Comparison of ENCODE assay signal across 24 cellular contexts in the genomic region with DNA sequence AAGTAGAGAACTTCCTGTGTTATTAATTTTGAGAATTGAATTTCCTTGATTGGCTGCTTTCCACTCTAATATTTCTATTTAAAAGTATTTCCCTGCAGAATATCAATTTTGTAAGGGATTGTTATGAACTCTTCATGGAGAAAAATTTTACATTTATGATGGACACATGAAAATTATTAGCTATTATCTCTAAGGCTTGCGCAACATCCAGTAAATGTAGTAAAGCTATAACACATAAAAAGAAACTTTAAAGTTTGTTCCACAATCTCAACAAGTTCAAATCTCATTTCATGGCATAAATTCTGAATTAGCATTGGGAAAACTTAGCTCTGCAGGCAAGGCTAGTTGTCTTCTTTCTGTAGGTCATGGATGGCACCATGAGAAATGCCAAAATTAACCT. TPM values are rescaled to one million over a fixed set of nuclear protein-coding genes. Genes with fewer than 3 reads are reported as not detected.
A peak's percentile ranks its signal among the peaks of the same experiment; 100 is the strongest.
DNase-seq lines count a peak whose midpoint lies in the region; ATAC-seq, FAIRE-seq and TF ChIP-seq lines count a peak whose summit lies in the region.
"Had no signal": no experiment of that assay in that cellular context is flagged by ENCODE, and none has a peak within 500 bp of the region (broad histone marks: within the 10 kb centered on the region; RNA-seq: fewer than 3 reads in every experiment).

No MANE protein-coding gene starts in this region.

- CTCF ChIA-PET in HepG2 (lab: Yijun Ruan, JAX; ENCODE audit: low intra/inter-chr PET ratio, low total read pairs): no interaction called here

- H2AFZ ChIP-seq in HepG2 (ENCODE audit: low read length): no peak overlapping the region

- no peaks in the 10 kb centered on the region for H3K36me3 Mint-ChIP-seq in neural crest cell (ENCODE audit: low read depth)
- H3K36me3 Mint-ChIP-seq: CD14-positive monocyte; CD4-positive, alpha-beta memory T cell; CD4-positive, CD25-positive, alpha-beta regulatory T cell had no signal

- H3K9me3 Mint-ChIP-seq in neural crest cell: no peaks in the 10 kb centered on the region
- H3K9me3 Mint-ChIP-seq: CD4-positive, alpha-beta memory T cell; CD4-positive, CD25-positive, alpha-beta regulatory T cell; CD8-positive, alpha-beta memory T cell had no signal

- no peak for TF ChIP-seq RAD21 in HepG2 (CRISPR knock-in tag; IDR thresholded peaks at IDR 0.05)

- H3K79me2 ChIP-seq in HepG2 (ENCODE audit: insufficient read depth, low read length): peaks cover 15% of the 10 kb centered on the region

- H3K4me3 Mint-ChIP-seq in neural crest cell: peak overlapping the region; percentile 21
- H3K4me3 Mint-ChIP-seq: CD4-positive, CD25-positive, alpha-beta regulatory T cell; CD8-positive, alpha-beta memory T cell had no signal

- H3K4me3 ChIP-seq in HepG2 (replicated peaks in 1 of 3; ENCODE audit: insufficient read depth in 1 of 3, low read depth in 2 of 3, low read length in 3 of 3) (no peak overlapping the region), right lobe of liver (no peak overlapping the region), SK-N-MC (peak overlapping the region; percentile 59), suprapubic skin (no peak overlapping the region)
- H3K4me3 ChIP-seq: BLaER1 had no signal

- H3K4me1 Mint-ChIP-seq in neural crest cell: peaks cover 12% of the 10 kb centered on the region

- H4K20me1 ChIP-seq in HepG2 (ENCODE audit: insufficient read depth, low read length): no peaks in the 10 kb centered on the region
- H4K20me1 ChIP-seq: BLaER1 had no signal

- H3K9me3 ChIP-seq in HepG2 (ENCODE audit: low read length) (no peaks in the 10 kb centered on the region), right lobe of liver (no peaks in the 10 kb centered on the region), SK-N-MC (ENCODE audit: low read depth, low read length) (no peaks in the 10 kb centered on the region), suprapubic skin (no peaks in the 10 kb centered on the region)
- H3K9me3 ChIP-seq: BE2C, BLaER1 had no signal

- no peak overlapping the region for H3K4me2 ChIP-seq in HepG2 (ENCODE audit: low read depth, low read length)
- H3K4me2 ChIP-seq: BLaER1 had no signal

- TF ChIP-seq CTCF in HepG2 (CRISPR knock-in tag; IDR thresholded peaks at IDR 0.05) (no peak), right lobe of liver (IDR thresholded peaks at IDR 0.05) (no peak), neural crest cell (conservative IDR thresholded peaks at IDR 0.05) (no peak), suprapubic skin (IDR thresholded peaks at IDR 0.05) (no peak)

- in situ Hi-C loops in HepG2 (cut with HindIII; ENCODE audit: extremely low pct_ligation_motif_present, low pct_unique_long_range_greater_than_20kb): no loop called here

- H3K27ac ChIP-seq in HepG2 (ENCODE audit: extremely low read length, insufficient read depth, low read length) (no peak overlapping the region), right lobe of liver (no peak overlapping the region), SK-N-MC (peak overlapping the region; percentile 62; the same call in 1 of the 2 replicates), suprapubic skin (peak overlapping the region; percentile 54)
- H3K27ac ChIP-seq: 22Rv1, BLaER1 had no signal

- TF ChIP-seq POLR2A in HepG2 (IDR thresholded peaks at IDR 0.05; ENCODE audit: insufficient read depth in 1 of 2, low read depth in 2 of 2, low read length in 2 of 2) (no peak), right lobe of liver (IDR thresholded peaks at IDR 0.05) (no peak), suprapubic skin (IDR thresholded peaks at IDR 0.05) (no peak)

- no peaks in the 10 kb centered on the region; a peak in 1 of 5 replicates for H3K27me3 ChIP-seq in HepG2 (ENCODE audit: control insufficient read depth in 1 of 2, insufficient read depth in 2 of 2, low read length in 2 of 2)
- no peaks in the 10 kb centered on the region for H3K27me3 ChIP-seq in right lobe of liver
- H3K27me3 ChIP-seq in suprapubic skin: no peaks in the 10 kb centered on the region
- H3K27me3 ChIP-seq: BE2C, BLaER1 had no signal

- ATAC-seq in HepG2: no peak
- no peak for ATAC-seq in right lobe of liver

- 78% methylated on average over 1 of the region's 1 CpG for WGBS in HepG2 (ENCODE audit: low lambda C conversion rate)
- WGBS in right lobe of liver (ENCODE audit: insufficient coverage, low coverage, low lambda C conversion rate, missing lambda C conversion rate): 0% methylated on average over 1 of the region's 1 CpG
- WGBS in suprapubic skin: 48% methylated on average over 1 of the region's 1 CpG

- H3K36me3 ChIP-seq in HepG2 (replicated peaks in 1 of 2; ENCODE audit: control insufficient read depth in 1 of 2, insufficient read depth in 2 of 2, low read length in 2 of 2) (no peaks in the 10 kb centered on the region), right lobe of liver (no peaks in the 10 kb centered on the region), SK-N-MC (ENCODE audit: insufficient read depth, low read length) (no peaks in the 10 kb centered on the region), suprapubic skin (no peaks in the 10 kb centered on the region)
- H3K36me3 ChIP-seq: BLaER1 had no signal

- intact Hi-C loops in HepG2 (cut with micrococcal nuclease; ENCODE audit: unreplicated experiment): loop anchor here (2.0 kb wide), 1 partner anchor 14 kb away; no protein-coding TSS in a partner anchor
- intact Hi-C loops in right lobe of liver (cut with DNase I): no loop called here

- TF ChIP-seq EP300 in HepG2 (IDR thresholded peaks at IDR 0.05; ENCODE audit: low read depth in 2 of 2, low read length in 2 of 2): no peak
- TF ChIP-seq EP300 in HepG2 (CRISPR knock-in tag; IDR thresholded peaks at IDR 0.05; ENCODE audit: borderline replicate concordance): no peak
- TF ChIP-seq EP300 in suprapubic skin (IDR thresholded peaks at IDR 0.05): no peak

- H3K9ac ChIP-seq in HepG2 (ENCODE audit: insufficient read depth, low read depth, low read length) (no peak overlapping the region), SK-N-MC (ENCODE audit: insufficient read length) (peak overlapping the region; percentile 32)
- H3K9ac ChIP-seq: BLaER1 had no signal

- no peaks in the 10 kb centered on the region for H3K27me3 Mint-ChIP-seq in neural crest cell (ENCODE audit: low read depth)
- H3K27me3 Mint-ChIP-seq: CD4-positive, alpha-beta memory T cell; CD8-positive, alpha-beta memory T cell had no signal

- no TSS peak for BruUV-seq in HepG2 (replicated peaks; lab: Mats Ljungman, UMichigan)

- FAIRE-seq in HepG2 (lab: Jason Lieb, UNC): no peak
- FAIRE-seq: G401.6, GM12891, GM19239 had no signal

- H3K27ac Mint-ChIP-seq in neural crest cell (ENCODE audit: unreplicated experiment): no peak overlapping the region
- H3K27ac Mint-ChIP-seq: CD14-positive monocyte; CD4-positive, alpha-beta memory T cell; CD4-positive, CD25-positive, alpha-beta regulatory T cell; CD8-positive, alpha-beta memory T cell had no signal

- H3K4me1 ChIP-seq in HepG2 (ENCODE audit: insufficient read depth, low read length): peaks cover 41% of the 10 kb centered on the region
- peaks cover 0 to 3% (median 0%) of the 10 kb centered on the region in 4 donors for H3K4me1 ChIP-seq in right lobe of liver
- peaks cover 15% of the 10 kb centered on the region for H3K4me1 ChIP-seq in suprapubic skin

- POLR2A ChIA-PET in HepG2 (lab: Yijun Ruan, JAX): interaction anchor here (2.8 to 3.7 kb wide), 2 partner anchors 23 to 28 kb away, joined by 8 to 18 read pairs; no protein-coding TSS in a partner anchor

- DNase-seq in HepG2 (ENCODE audit: low spot score): no peak
- DNase-seq in right lobe of liver: no peak
- DNase-seq in SK-N-MC (ENCODE audit: low read depth, low spot score): no peak
- no peak for DNase-seq in neural crest cell (ENCODE audit: low read depth, low spot score)
- DNase-seq in suprapubic skin (ENCODE audit: low spot score in 2 of 2): no peak
- no peak for DNase-seq in SIG-M5 (lab: John Stamatoyannopoulos, UW)
- DNase-seq in activated effector memory CD4-positive, alpha-beta T cell treated with Interleukin-2 at 50 U/mL for 16 hours: no peak
- DNase-seq in NCI-H69 (lab: John Stamatoyannopoulos, UW): no peak
- DNase-seq: ACHN; BE2C; C1 segment of cervical spinal cord; CD4-positive, alpha-beta memory T cell; CD4-positive, CD25-positive, alpha-beta regulatory T cell; CD8-positive, alpha-beta memory T cell; COR-L47; DMS 273 treated with DMSO at 0.1 percent for 48 hours; DMS79 treated with DMSO at 0.1 percent for 48 hours; GF-D8 had no signal

TF ChIP-seq in HepG2, 621 proteins besides CTCF, POLR2A, EP300 and RAD21 (continues in another document):
- TF ChIP-seq, protein P1, sequence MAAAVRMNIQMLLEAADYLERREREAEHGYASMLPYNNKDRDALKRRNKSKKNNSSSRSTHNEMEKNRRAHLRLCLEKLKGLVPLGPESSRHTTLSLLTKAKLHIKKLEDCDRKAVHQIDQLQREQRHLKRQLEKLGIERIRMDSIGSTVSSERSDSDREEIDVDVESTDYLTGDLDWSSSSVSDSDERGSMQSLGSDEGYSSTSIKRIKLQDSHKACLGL (CRISPR knock-in tag; IDR thresholded peaks at IDR 0.05): no peak
- TF ChIP-seq ZFP36L2 (CRISPR knock-in tag; IDR thresholded peaks at IDR 0.05) (no peak), MTA3 (CRISPR knock-in tag; IDR thresholded peaks at IDR 0.05) (no peak)

RNA-seq across cellular contexts. Expression of gene EML4, which starts 4.2 kb away (rescaled TPM):
- total RNA-seq in HepG2 (2016; rRNA removed; fragmentation: Illumina TruSeq; extraction: Trizol) (243 and 362 TPM in 2 replicates), right lobe of liver (10 to 100 TPM; 28.3 to 55.7 (median 36.7) TPM), neural crest cell (72.0 and 72.2 TPM in 2 replicates), suprapubic skin (10 to 100 TPM; 38.9 to 67.1 (median 43.3) TPM)
- total RNA-seq in HepG2 (2016; cell fraction: cytosol; rRNA removed; fragmentation: Illumina TruSeq; extraction: Trizol; ENCODE audit: low read depth): 33.1 and 38.2 TPM in 2 replicates
- total RNA-seq in HepG2 (2016; cell fraction: insoluble cytoplasmic fraction; rRNA removed; fragmentation: Illumina TruSeq; extraction: Trizol): 236 and 353 TPM in 2 replicates
- 84.2 and 89.8 TPM in 2 replicates for total RNA-seq in HepG2 (2016; cell fraction: membrane; rRNA removed; fragmentation: Illumina TruSeq; extraction: Trizol)
- total RNA-seq in HepG2 (2016; cell fraction: nucleus; rRNA removed; fragmentation: Illumina TruSeq; extraction: Trizol): 261 and 283 TPM in 2 replicates
- 355 and 476 TPM in 2 replicates for polyA plus RNA-seq in HepG2 (2011; rRNA removed)
- 199 and 296 TPM in 2 replicates for polyA plus RNA-seq in HepG2 (2011; cell fraction: cytosol; rRNA removed)
- 364 and 369 TPM in 2 replicates for polyA plus RNA-seq in HepG2 (2011; cell fraction: nucleus; rRNA removed)
- polyA plus RNA-seq in HepG2 (2012): 244 and 400 TPM in 2 replicates
- 6.9 and 8.0 TPM in 2 replicates for polyA plus RNA-seq in HepG2 (2016; cell fraction: cytosol; fragmentation: Illumina TruSeq; extraction: Trizol; ENCODE audit: low read depth)
- polyA plus RNA-seq in HepG2 (2016; cell fraction: insoluble cytoplasmic fraction; fragmentation: Illumina TruSeq; extraction: Trizol; ENCODE audit: low read depth): 247 and 266 TPM in 2 replicates
- polyA plus RNA-seq in HepG2 (2016; cell fraction: membrane; fragmentation: Illumina TruSeq; extraction: Trizol; ENCODE audit: low read depth): 32.1 and 33.7 TPM in 2 replicates
- polyA plus RNA-seq in HepG2 (2016; cell fraction: nucleus; fragmentation: Illumina TruSeq; extraction: Trizol; ENCODE audit: insufficient read depth, low read depth): 219 and 231 TPM in 2 replicates
- 36.9 and 556 TPM in 2 replicates for polyA minus RNA-seq in HepG2 (2011; rRNA and poly(A)+ RNA removed; ENCODE audit: low replicate concordance)
- 400 and 421 TPM in 2 replicates for polyA minus RNA-seq in HepG2 (2011; cell fraction: cytosol; rRNA and poly(A)+ RNA removed)
- polyA minus RNA-seq in HepG2 (2011; cell fraction: nucleus; rRNA and poly(A)+ RNA removed): 1,279 and 1,350 TPM in 2 replicates

Comparison
In these comparisons a context has a peak if more than half of its experiments do, and no peak if none do; other contexts are left out.
1. H3K27ac ChIP-seq: peak in SK-N-MC (single experiment) and suprapubic skin (single experiment); none in HepG2 (single experiment) and right lobe of liver (0 of 3).